ENCODE assay signal across 8 cellular contexts in genomic region chr5:62305358-62305714, GRCh38. TPM values are rescaled to one million over a fixed set of nuclear protein-coding genes. Genes with fewer than 3 reads are reported as not detected.
DNase-seq lines count a peak whose midpoint lies in the region; ATAC-seq, FAIRE-seq and TF ChIP-seq lines count a peak whose summit lies in the region.

No MANE protein-coding gene starts in this region.

- H3K27ac ChIP-seq in K562 (ENCODE audit: extremely low read depth, low read depth, low read length) (peak overlapping the region; percentile 91), aorta (ENCODE audit: low read depth in 1 of 2, low read length in 2 of 2) (peak overlapping the region in 1 of 2 donors; percentile 10)

- no peaks in the 10 kb centered on the region for H3K27me3 Mint-ChIP-seq in mesothelial cell of epicardium (ENCODE audit: low read depth)

- TF ChIP-seq POLR2A in K562 (conservative IDR thresholded peaks at IDR 0.05): no peak

- CTCF ChIA-PET in K562 (lab: Yijun Ruan, JAX; ENCODE audit: low intra/inter-chr PET ratio): interaction anchor here (0.7 kb wide), 1 partner anchor 58 kb away, joined by 4 read pairs; no protein-coding TSS in a partner anchor

- H4K20me1 ChIP-seq in K562 (replicated peaks; ENCODE audit: control insufficient read depth, insufficient read depth, low read length): peaks cover 11% of the 10 kb centered on the region

- no peak for TF ChIP-seq CTCF in K562 (IDR thresholded peaks at IDR 0.05 in 2 of 3, conservative IDR thresholded peaks at IDR 0.05 in 1 of 3; ENCODE audit: insufficient read depth in 2 of 3, low read depth in 1 of 3, low read length in 3 of 3)
- TF ChIP-seq CTCF in mesothelial cell of epicardium (IDR thresholded peaks at IDR 0.05; ENCODE audit: unreplicated experiment): no peak

- DNase-seq in stimulated activated CD4-positive, alpha-beta T cell treated with anti-CD3 and anti-CD28 coated beads, Interleukin-1b, Interleukin-23, amount 100 ng/mL, for 48 hours: peak; percentile 68
- DNase-seq in stimulated activated CD4-positive, alpha-beta T cell treated with anti-CD3 and anti-CD28 coated beads, Interleukin-2, amount 100 ng/mL, for 48 hours: no peak
- DNase-seq in K562 (ENCODE audit: extremely low read depth in 1 of 4, low spot score in 3 of 4) (no peak), mesothelial cell of epicardium (ENCODE audit: low spot score in 2 of 2, unreplicated experiment in 2 of 2) (no peak), aorta (no peak)

- H3K9me1 ChIP-seq in K562 (ENCODE audit: control insufficient read depth, insufficient read depth, low read length): no peaks in the 10 kb centered on the region

- in situ Hi-C loops in K562 (cut with MboI): no loop called here

- H3K36me3 ChIP-seq in K562 (ENCODE audit: control insufficient read depth, insufficient read depth, low read length) (peaks cover 15% of the 10 kb centered on the region), aorta (ENCODE audit: control insufficient read depth in 1 of 2, insufficient read depth in 2 of 2, low read length in 1 of 2) (no peaks in the 10 kb centered on the region)

- H3K36me3 Mint-ChIP-seq in mesothelial cell of epicardium: no peaks in the 10 kb centered on the region

- H3K4me1 ChIP-seq in K562 (replicated peaks in 1 of 2; ENCODE audit: control insufficient read depth in 2 of 2, insufficient read depth in 2 of 2, low read length in 2 of 2): peaks cover 19 to 23% of the 10 kb centered on the region in 2 experiments; a peak in 4 of 5 replicates
- no peaks in the 10 kb centered on the region for H3K4me1 ChIP-seq in aorta (ENCODE audit: control insufficient read depth in 1 of 2, insufficient read depth in 2 of 2, low read length in 2 of 2)

- intact Hi-C loops in K562 (cut with micrococcal nuclease) (loop anchor here (5.0 kb wide), 1 partner anchor 43 kb away; no protein-coding TSS in a partner anchor), aorta (cut with DNase I) (loop anchor here (5.0 to 10.0 kb wide), 3 partner anchors 47 to 99 kb away; partner anchors contain the start of gene DIMT1 (in 1 of the 2))

- H3K4me3 Mint-ChIP-seq in mesothelial cell of epicardium: peak overlapping the region; percentile 70

- peak overlapping the region; percentile 99 for H2AFZ ChIP-seq in K562 (ENCODE audit: low read depth, low read length)

- no peak for TF ChIP-seq EP300 in K562 (IDR thresholded peaks at IDR 0.05; ENCODE audit: low read length)

- POLR2A ChIA-PET in K562 (lab: Yijun Ruan, JAX): interaction anchor here (0.9 to 1.6 kb wide), 9 partner anchors 8 to 100 kb away, joined by 3 to 7 read pairs (median 4); no protein-coding TSS in a partner anchor

- TF ChIP-seq RAD21 in K562 (CRISPR knock-in tag; conservative IDR thresholded peaks at IDR 0.05 in 1 of 2, IDR thresholded peaks at IDR 0.05 in 1 of 2): no peak

- peak overlapping the region; percentile 61 to 73; a peak in 3 of 4 replicates for H3K9ac ChIP-seq in K562 (ENCODE audit: insufficient read depth in 1 of 2, low read depth in 2 of 2, low read length in 2 of 2)

- TSS peak; percentile 95 for BruUV-seq in K562 (replicated peaks; lab: Mats Ljungman, UMichigan)

- 36% methylated on average over 4 of the region's 4 CpGs for WGBS in K562 (ENCODE audit: insufficient coverage, low coverage, missing lambda C conversion rate)
- 43 to 49% methylated on average over 4 of the region's 4 CpGs for WGBS in aorta, 2 donors

- no peaks in the 10 kb centered on the region for H3K9me3 ChIP-seq in K562 (replicated peaks; ENCODE audit: control insufficient read depth, insufficient read depth, low read depth, low read length)
- H3K9me3 ChIP-seq in aorta (ENCODE audit: control insufficient read depth, low read length): no peaks in the 10 kb centered on the region

- peaks cover 28% of the 10 kb centered on the region for H3K4me1 Mint-ChIP-seq in mesothelial cell of epicardium

- H3K4me2 ChIP-seq in K562 (ENCODE audit: insufficient read depth, low read length): peak overlapping the region; percentile 81

- peak overlapping the region; percentile 90 for H3K27ac Mint-ChIP-seq in mesothelial cell of epicardium

- H3K9me3 Mint-ChIP-seq in mesothelial cell of epicardium: no peaks in the 10 kb centered on the region

- peaks cover 46% of the 10 kb centered on the region for H3K79me2 ChIP-seq in K562 (ENCODE audit: control insufficient read depth, insufficient read depth, low read length)

- H3K27me3 ChIP-seq in K562 (ENCODE audit: control insufficient read depth in 2 of 2, insufficient read depth in 2 of 2, low read length in 2 of 2) (no peaks in the 10 kb centered on the region), aorta (ENCODE audit: control insufficient read depth in 1 of 2, insufficient read depth in 2 of 2, low read length in 1 of 2) (no peaks in the 10 kb centered on the region)

- FAIRE-seq in K562 (lab: Jason Lieb, UNC): no peak

- peak overlapping the region; percentile 97 for H3K4me3 ChIP-seq in K562
- H3K4me3 ChIP-seq in aorta (ENCODE audit: low read length in 2 of 2): peak overlapping the region; percentile 15 to 99

- ATAC-seq in K562 (no peak), aorta (ENCODE audit: low FRiP score) (no peak), HG03521 (IDR thresholded peaks at IDR 0.05; ENCODE audit: unreplicated experiment) (no peak), HG03378 (IDR thresholded peaks at IDR 0.05; ENCODE audit: unreplicated experiment) (no peak), GM21367 (IDR thresholded peaks at IDR 0.05; ENCODE audit: unreplicated experiment) (no peak)

TF ChIP-seq in K562, 482 proteins besides CTCF, POLR2A, EP300 and RAD21 (continues in another document):
- TF ChIP-seq SUPT5H (IDR thresholded peaks at IDR 0.05): 0 out of 2 replicates have a peak, but pooled peaks have one; percentile 16
- peak; percentile 25; the same call in 1 of the 2 replicates for TF ChIP-seq MAFG (tag; conservative IDR thresholded peaks at IDR 0.05)
- peak; percentile 74; the same call in 1 of the 2 replicates for TF ChIP-seq CUX1 (CRISPR knock-in tag; IDR thresholded peaks at IDR 0.05)
- 0 out of 2 replicates have a peak, but pooled peaks have one; percentile 31 for TF ChIP-seq DPF2 (IDR thresholded peaks at IDR 0.05)

RNA-seq across cellular contexts. Expression of gene KIF2A, which starts 0.7 kb away (rescaled TPM):
- 61.3 and 233 TPM in 2 replicates for total RNA-seq in K562 (2011; cell fraction: chromatin; rRNA removed; ENCODE audit: low replicate concordance)
- total RNA-seq in K562 (2011; cell fraction: nucleolus; rRNA removed): 22.8 and 41.1 TPM in 2 replicates
- 69.0 and 96.6 TPM in 2 replicates for total RNA-seq in K562 (2011; cell fraction: nucleoplasm; rRNA removed)
- total RNA-seq in K562 (2014; rRNA removed) (53.6 and 61.9 TPM in 2 replicates), K562 (2014; rRNA removed; fragmentation: Illumina TruSeq; extraction: Trizol) (97.1 and 114 TPM in 2 replicates), K562 (2015; rRNA removed; fragmentation: Illumina TruSeq; extraction: Trizol) (74.4 and 77.6 TPM in 2 replicates), K562 (2021) (84.7 and 90.6 TPM in 2 replicates), mesothelial cell of epicardium (54.4 to 59.0 TPM (median 56.9 TPM) in 3 replicates), aorta (10 to 100 TPM; 25.5 to 33.9 TPM)
- polyA plus RNA-seq in K562 (2011; rRNA removed) (47.9 and 83.4 TPM in 2 replicates), K562 (2014; fragmentation: Illumina TruSeq; extraction: Trizol) (117 and 126 TPM in 2 replicates), K562 (2014; fragmentation: Nextera tagmentation; extraction: Ambion mirVana) (10 to 100 TPM; 42.6 to 48.3 TPM), K562 (2014; rRNA removed) (57.2 and 60.4 TPM in 2 replicates), aorta (10 to 100 TPM in 1 of 2 donors, 1 to 10 TPM in 1; 5.6 to 17.4 TPM)
- 16.3 and 32.6 TPM in 2 replicates for polyA plus RNA-seq in K562 (2011; cell fraction: cytosol; rRNA removed)
- 22.2 and 27.0 TPM in 2 replicates for polyA plus RNA-seq in K562 (2011; cell fraction: nucleus; rRNA removed)
- 68.3 and 93.3 TPM in 2 replicates for polyA plus RNA-seq in K562 (2012)
- 210 and 230 TPM in 2 replicates for polyA minus RNA-seq in K562 (2011; rRNA and poly(A)+ RNA removed)
- polyA minus RNA-seq in K562 (2011; cell fraction: cytosol; rRNA and poly(A)+ RNA removed): 73.6 and 84.8 TPM in 2 replicates
- polyA minus RNA-seq in K562 (2011; cell fraction: nucleus; rRNA and poly(A)+ RNA removed): 28.1 and 45.8 TPM in 2 replicates
